Comparison of ENCODE assay signal across 8 cellular contexts in genomic region chr9:75891277-75892167, GRCh38.
DNase-seq lines count a peak whose midpoint lies in the region; ATAC-seq lines count a peak whose summit lies in the region.

No MANE protein-coding gene starts in this region.

- no peak for ATAC-seq in effector memory CD8-positive, alpha-beta T cell (replicated peaks)
- no peak for ATAC-seq in memory B cell (ENCODE audit: low read depth)
- ATAC-seq in HG03159 (IDR thresholded peaks at IDR 0.05; ENCODE audit: unreplicated experiment): no peak
- ATAC-seq in GM21447 (IDR thresholded peaks at IDR 0.05; ENCODE audit: unreplicated experiment): no peak

- H3K27ac Mint-ChIP-seq in effector memory CD8-positive, alpha-beta T cell: no peak overlapping the region
- H3K27ac Mint-ChIP-seq in memory B cell: no peak overlapping the region

- no peaks in the 10 kb centered on the region for H3K9me3 Mint-ChIP-seq in effector memory CD8-positive, alpha-beta T cell
- H3K9me3 Mint-ChIP-seq in memory B cell: peaks cover 2% of the 10 kb centered on the region

- H3K27me3 Mint-ChIP-seq in effector memory CD8-positive, alpha-beta T cell: peaks cover 39 to 43% of the 10 kb centered on the region in 2 donors
- H3K27me3 Mint-ChIP-seq in memory B cell: peaks cover 17% of the 10 kb centered on the region

- H3K36me3 Mint-ChIP-seq in effector memory CD8-positive, alpha-beta T cell (ENCODE audit: insufficient read depth): peaks cover 10% of the 10 kb centered on the region
- no peaks in the 10 kb centered on the region for H3K36me3 Mint-ChIP-seq in memory B cell

- H3K4me1 Mint-ChIP-seq in effector memory CD8-positive, alpha-beta T cell (ENCODE audit: low read depth in 2 of 2): peaks cover 16 to 22% of the 10 kb centered on the region in 2 donors
- H3K4me1 Mint-ChIP-seq in memory B cell: peaks cover 9% of the 10 kb centered on the region

- DNase-seq in NCI-H748 (lab: John Stamatoyannopoulos, UW; ENCODE audit: unreplicated experiment) (peak; percentile 53), NCI-H748 treated with DMSO at 0.1 percent for 48 hours (lab: John Stamatoyannopoulos, UW) (no peak), memory B cell (ENCODE audit: low spot score in 2 of 2) (no peak)
- peak; percentile 18 to 42 for DNase-seq in activated CD4-positive, alpha-beta T cell treated with anti-CD3 and anti-CD28 coated beads for 4 hours
- no peak for DNase-seq in effector memory CD8-positive, alpha-beta T cell
- DNase-seq in stimulated activated naive CD4-positive, alpha-beta T cell treated with Interleukin-2 at 50 U/mL for 16 hours (lab: John Stamatoyannopoulos, UW): peak; percentile 15

- H3K4me3 Mint-ChIP-seq in effector memory CD8-positive, alpha-beta T cell: peak overlapping the region; percentile 87 to 89
- H3K4me3 Mint-ChIP-seq in memory B cell: peak overlapping the region; percentile 5

Comparison
In these comparisons a context has a peak if more than half of its experiments do, and no peak if none do; other contexts are left out.
1. DNase-seq: peak in NCI-H748 (single experiment), activated CD4-positive, alpha-beta T cell treated with anti-CD3 and anti-CD28 coated beads for 4 hours (2 of 2) and stimulated activated naive CD4-positive, alpha-beta T cell treated with Interleukin-2 at 50 U/mL for 16 hours (single experiment); none in NCI-H748 treated with DMSO at 0.1 percent for 48 hours (single experiment), effector memory CD8-positive, alpha-beta T cell (0 of 3) and memory B cell (0 of 2).